In genomic region chr11:130025371-130025770, GRCh38 we compare ENCODE assay signal across 30 cellular contexts.
"Had no signal": no experiment of that assay in that cellular context is flagged by ENCODE, and none has a peak within 500 bp of the region (broad histone marks: within the 10 kb centered on the region; RNA-seq: fewer than 3 reads in every experiment).

No MANE protein-coding gene starts in this region.

- H3K9me3 Mint-ChIP-seq: activated CD4-positive, alpha-beta T cell treated with anti-CD3 and anti-CD28 coated beads, Interleukin-2, amount 10 ng/mL, durations not matched to agents 7 days and 5 days; activated naive CD4-positive, alpha-beta T cell treated with anti-CD3 and anti-CD28 coated beads for 36 hours; activated naive CD4-positive, alpha-beta T cell treated with anti-CD3 and anti-CD28 coated beads, Interleukin-2, amount 50 U/mL, for 72 hours; activated T-cell treated with anti-CD3 and anti-CD28 coated beads, Interleukin-2, amount 50 U/mL, for 24 hours; activated T-helper 2 cell treated with anti-CD3 and anti-CD28 coated beads, Interferon-gamma antibody, Interleukin-2, Interleukin-4, amounts not matched to agents 10 μg/mL and 5 μg/mL and 100 μg/mL, durations not matched to agents 14 hours and 24 hours and 36 hours; T-helper 1 cell treated with Interleukin-12 subunit alpha and Interleukin-12 subunit beta and Interleukin-4 antibody, amounts not matched to agents 30 μg/mL and 1 μg/mL, for 36 hours; T-helper 2 cell treated with Interferon-gamma antibody and Interleukin-4, amounts not matched to agents 5 μg/mL and 100 μg/mL, for 36 hours had no signal

- H3K4me3 ChIP-seq: adrenal gland had no signal

- H3K36me3 Mint-ChIP-seq: activated naive CD4-positive, alpha-beta T cell treated with anti-CD3 and anti-CD28 coated beads, Interleukin-2, amount 50 U/mL, for 72 hours; brain; WTC11 had no signal

- H3K36me3 ChIP-seq: adrenal gland had no signal

- H3K27me3 Mint-ChIP-seq: activated CD4-positive, alpha-beta T cell treated with anti-CD3 and anti-CD28 coated beads, Interleukin-2, amount 10 ng/mL, durations not matched to agents 7 days and 5 days; activated T-cell treated with anti-CD3 and anti-CD28 coated beads, Interleukin-2, amount 50 U/mL, for 24 hours; brain had no signal

- DNase-seq: activated CD4-positive, alpha-beta T cell treated with anti-CD3 and anti-CD28 coated beads for 36 hours; activated CD4-positive, alpha-beta T cell treated with anti-CD3 and anti-CD28 coated beads, Interleukin-2, amount 10 ng/mL, durations not matched to agents 7 days and 5 days; activated CD4-positive, alpha-beta T cell treated with anti-CD3 and anti-CD28 coated beads, Interleukin-2, amount 50 U/mL, for 48 hours; activated CD8-positive, alpha-beta T cell treated with anti-CD3 and anti-CD28 coated beads, Interleukin-2, amount 10 ng/mL, durations not matched to agents 7 days and 5 days; activated gamma-delta T cell; activated naive CD4-positive, alpha-beta T cell treated with anti-CD3 and anti-CD28 coated beads for 36 hours; activated T-cell treated with anti-CD3 and anti-CD28 coated beads, Interleukin-2, amount 50 U/mL, for 24 hours; adrenal gland; anterior cingulate cortex; caudate nucleus; cerebellar nuclear complex; Kasumi-1; MM.1S; MV-4-11; NCI-H1092; NCI-H1436 treated with DMSO at 0.1 percent for 48 hours; NCI-H1694 treated with DMSO at 0.1 percent for 48 hours; NCI-H2029; NCI-H510A; NCI-H526; NCI-H748 treated with DMSO at 0.1 percent for 48 hours; NK-92 treated with Interleukin-12 subunit alpha and Interleukin-12 subunit beta, amount 100 ng/mL, for 24 hours; Right ventricle myocardium superior had no signal

- H3K27me3 ChIP-seq: adrenal gland had no signal

- H3K27ac Mint-ChIP-seq: activated CD4-positive, alpha-beta T cell treated with anti-CD3 and anti-CD28 coated beads for 36 hours; activated CD4-positive, alpha-beta T cell treated with anti-CD3 and anti-CD28 coated beads, Interleukin-2, amount 10 ng/mL, durations not matched to agents 7 days and 5 days; activated CD8-positive, alpha-beta T cell treated with anti-CD3 and anti-CD28 coated beads, Interleukin-2, amount 10 ng/mL, durations not matched to agents 7 days and 5 days; activated naive CD4-positive, alpha-beta T cell treated with anti-CD3 and anti-CD28 coated beads for 36 hours; activated naive CD4-positive, alpha-beta T cell treated with anti-CD3 and anti-CD28 coated beads, Interleukin-2, amount 50 U/mL, for 72 hours; activated T-cell treated with anti-CD3 and anti-CD28 coated beads, Interleukin-2, amount 50 U/mL, for 24 hours; activated T-helper 2 cell treated with anti-CD3 and anti-CD28 coated beads, Interferon-gamma antibody, Interleukin-2, Interleukin-4, amounts not matched to agents 10 μg/mL and 5 μg/mL and 100 μg/mL, durations not matched to agents 14 hours and 24 hours and 36 hours; T-helper 1 cell treated with Interleukin-12 subunit alpha and Interleukin-12 subunit beta and Interleukin-4 antibody, amounts not matched to agents 30 μg/mL and 1 μg/mL, for 36 hours; T-helper 2 cell treated with Interferon-gamma antibody and Interleukin-4, amounts not matched to agents 5 μg/mL and 100 μg/mL, for 36 hours; WTC11 had no signal

- H3K4me3 Mint-ChIP-seq: activated CD4-positive, alpha-beta T cell treated with anti-CD3 and anti-CD28 coated beads for 36 hours; activated CD4-positive, alpha-beta T cell treated with anti-CD3 and anti-CD28 coated beads, Interleukin-2, amount 10 ng/mL, durations not matched to agents 7 days and 5 days; activated CD8-positive, alpha-beta T cell treated with anti-CD3 and anti-CD28 coated beads, Interleukin-2, amount 10 ng/mL, durations not matched to agents 7 days and 5 days; activated naive CD4-positive, alpha-beta T cell treated with anti-CD3 and anti-CD28 coated beads for 36 hours; activated T-cell treated with anti-CD3 and anti-CD28 coated beads, Interleukin-2, amount 50 U/mL, for 24 hours; brain; T-helper 1 cell treated with Interleukin-12 subunit alpha and Interleukin-12 subunit beta and Interleukin-4 antibody, amounts not matched to agents 30 μg/mL and 1 μg/mL, for 36 hours; T-helper 2 cell treated with Interferon-gamma antibody and Interleukin-4, amounts not matched to agents 5 μg/mL and 100 μg/mL, for 36 hours; WTC11 had no signal

- H3K4me1 Mint-ChIP-seq: activated CD4-positive, alpha-beta T cell treated with anti-CD3 and anti-CD28 coated beads for 36 hours; activated CD4-positive, alpha-beta T cell treated with anti-CD3 and anti-CD28 coated beads, Interleukin-2, amount 10 ng/mL, durations not matched to agents 7 days and 5 days; brain had no signal

- H3K4me1 ChIP-seq: adrenal gland had no signal

- H3K9me3 ChIP-seq: adrenal gland had no signal

- ATAC-seq: activated CD4-positive, alpha-beta T cell treated with anti-CD3 and anti-CD28 coated beads for 36 hours; activated CD4-positive, CD25-positive, alpha-beta regulatory T cell treated with anti-CD3 and anti-CD28 coated beads, Interleukin-2, amount 50 U/mL, for 24 hours; activated CD8-positive, alpha-beta T cell treated with anti-CD3 and anti-CD28 coated beads, Interleukin-2, amount 10 ng/mL, durations not matched to agents 7 days and 5 days; activated naive CD4-positive, alpha-beta T cell treated with anti-CD3 and anti-CD28 coated beads, Interleukin-2, amount 50 U/mL, for 72 hours; WTC11 had no signal
